6 cellular contexts compared by ENCODE assay signal in the genomic region with DNA sequence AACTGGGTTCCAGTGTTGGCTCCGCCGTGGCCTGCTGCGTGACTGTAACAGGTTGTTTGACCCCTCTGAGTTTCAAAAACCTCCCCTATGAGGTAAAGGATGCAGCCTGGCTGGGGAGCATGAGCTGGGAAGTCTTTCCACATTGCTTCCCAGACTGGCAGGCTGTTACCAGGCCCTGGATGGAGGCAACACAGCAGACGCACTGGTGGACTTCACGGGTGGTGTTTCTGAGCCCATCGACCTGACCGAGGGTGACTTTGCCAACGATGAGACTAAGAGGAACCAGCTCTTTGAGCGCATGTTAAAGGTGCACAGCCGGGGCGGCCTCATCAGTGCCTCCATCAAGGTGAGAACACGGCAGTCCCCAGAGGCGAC. TPM values are rescaled to one million over a fixed set of nuclear protein-coding genes. Genes with fewer than 3 reads are reported as not detected.
"Had no signal": no experiment of that assay in that cellular context is flagged by ENCODE, and none has a peak within 500 bp of the region (broad histone marks: within the 10 kb centered on the region; RNA-seq: fewer than 3 reads in every experiment).

No MANE protein-coding gene starts in this region.

- H2AFZ ChIP-seq: GM23338 had no signal

- H3K9me3 Mint-ChIP-seq: GM23338, H9 had no signal

- H3K4me3 ChIP-seq: GM23338, K562 had no signal

- DNase-seq: KG1 had no signal

- H3K4me2 ChIP-seq: GM23338 had no signal

- H3K4me3 Mint-ChIP-seq: GM23338, H9 had no signal

RNA-seq across cellular contexts. Expression of a gene that starts 11.4 kb away (rescaled TPM):
- total RNA-seq: H1, H9, HepG2, K562 had no signal
- polyA plus RNA-seq: GM23338, H1, HepG2, K562 had no signal
